Comparison of ENCODE assay signal across 9 cellular contexts in the genomic region with DNA sequence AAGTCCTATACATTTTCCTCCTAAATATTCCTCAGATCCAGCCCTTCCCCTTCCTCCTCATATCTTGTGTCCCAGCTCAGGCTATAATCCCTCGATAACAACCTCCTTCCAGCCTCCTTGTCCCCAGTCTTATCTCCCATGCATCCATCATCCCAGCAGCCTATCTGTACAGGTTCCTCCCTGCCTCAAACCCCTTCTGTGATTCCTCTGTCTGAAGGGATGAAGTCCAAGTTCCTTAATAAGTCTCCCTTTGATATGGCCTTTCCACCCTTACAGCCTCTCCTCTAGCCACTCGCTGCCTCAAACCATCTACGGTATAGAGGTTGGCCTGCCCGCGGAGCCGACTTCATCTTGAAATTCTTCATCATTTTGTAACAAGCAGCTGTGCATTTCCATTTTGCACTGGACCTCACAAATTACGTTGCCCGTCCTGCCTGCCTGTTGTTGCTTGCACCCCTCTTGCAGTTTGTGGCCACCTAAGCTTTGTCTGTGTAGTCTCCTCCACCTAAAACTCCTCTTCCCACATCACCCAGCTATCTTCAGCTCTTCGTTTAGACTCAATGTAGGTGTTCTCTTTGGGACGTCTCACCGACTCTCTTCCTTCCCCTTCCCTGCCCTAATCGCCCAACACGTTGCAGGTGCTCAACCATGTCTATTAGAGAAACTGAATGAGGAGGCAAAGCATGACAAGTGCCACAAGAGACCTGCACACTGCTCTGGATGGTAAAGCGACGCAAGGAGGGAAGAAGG. TPM values are rescaled to one million over a fixed set of nuclear protein-coding genes. Genes with fewer than 3 reads are reported as not detected.
A peak's percentile ranks its signal among the peaks of the same experiment; 100 is the strongest.
DNase-seq lines count a peak whose midpoint lies in the region; ATAC-seq and TF ChIP-seq lines count a peak whose summit lies in the region.
"Had no signal": no experiment of that assay in that cellular context is flagged by ENCODE, and none has a peak within 500 bp of the region (broad histone marks: within the 10 kb centered on the region; RNA-seq: fewer than 3 reads in every experiment).

No MANE protein-coding gene starts in this region.

- H3K27me3 ChIP-seq in ascending aorta = no peaks in the 10 kb centered on the region
- no peaks in the 10 kb centered on the region for H3K27me3 ChIP-seq in mesendoderm (ENCODE audit: insufficient read depth, low read length, poor library complexity)
- no peaks in the 10 kb centered on the region for H3K27me3 ChIP-seq in upper lobe of left lung

- H3K79me2 ChIP-seq in mesendoderm (ENCODE audit: control insufficient read depth, insufficient read depth, low read length) = no peaks in the 10 kb centered on the region

- H3K27ac Mint-ChIP-seq in activated naive CD4-positive, alpha-beta T cell treated with anti-CD3 and anti-CD28 coated beads, Interleukin-2, amount 50 U/mL, for 24 hours = peak overlapping the region; percentile 66

- TF ChIP-seq POLR2A in upper lobe of left lung (IDR thresholded peaks at IDR 0.05) = no peak

- H3K27ac ChIP-seq in ascending aorta (no peak overlapping the region), mesendoderm (ENCODE audit: low read depth, low read length) (no peak overlapping the region), upper lobe of left lung (peak overlapping the region in 3 of 4 donors; percentile 32 to 59 (median 56))

- no peak overlapping the region for H2BK5ac ChIP-seq in mesendoderm (ENCODE audit: low read length)

- H3K27me3 Mint-ChIP-seq in activated naive CD4-positive, alpha-beta T cell treated with anti-CD3 and anti-CD28 coated beads, Interleukin-2, amount 50 U/mL, for 24 hours = no peaks in the 10 kb centered on the region

- H3K4me1 ChIP-seq in ascending aorta (peaks cover 3 to 15% of the 10 kb centered on the region in 2 donors), mesendoderm (ENCODE audit: control insufficient read depth, low read depth, low read length) (no peaks in the 10 kb centered on the region), upper lobe of left lung (peaks cover 14 to 22% (median 18%) of the 10 kb centered on the region in 4 donors)

- no CpG with 5 or more reads among the region's 15 CpGs for WGBS in mesendoderm (ENCODE audit: extremely low coverage, insufficient coverage, low lambda C conversion rate)
- WGBS in upper lobe of left lung, 2 donors = 42 to 46% methylated on average over 15 of the region's 15 CpGs

- H3K9me3 Mint-ChIP-seq in activated naive CD4-positive, alpha-beta T cell treated with anti-CD3 and anti-CD28 coated beads, Interleukin-2, amount 50 U/mL, for 24 hours = no peaks in the 10 kb centered on the region

- H3K36me3 Mint-ChIP-seq in activated naive CD4-positive, alpha-beta T cell treated with anti-CD3 and anti-CD28 coated beads, Interleukin-2, amount 50 U/mL, for 24 hours = no peaks in the 10 kb centered on the region

- H3K4me3 Mint-ChIP-seq in activated naive CD4-positive, alpha-beta T cell treated with anti-CD3 and anti-CD28 coated beads, Interleukin-2, amount 50 U/mL, for 24 hours = peak overlapping the region; percentile 97

- H4K5ac ChIP-seq in mesendoderm (ENCODE audit: low read length) = no peak overlapping the region

- TF ChIP-seq CTCF in ascending aorta (IDR thresholded peaks at IDR 0.05) (no peak), upper lobe of left lung (IDR thresholded peaks at IDR 0.05) (no peak)

- H2BK120ac ChIP-seq in mesendoderm (ENCODE audit: low read depth, low read length) = no peak overlapping the region

- H3K9me3 ChIP-seq in ascending aorta (no peaks in the 10 kb centered on the region), upper lobe of left lung (no peaks in the 10 kb centered on the region)

- H4K8ac ChIP-seq in mesendoderm (ENCODE audit: low read depth, low read length) = no peak overlapping the region

- ATAC-seq in upper lobe of left lung (ENCODE audit: low FRiP score in 2 of 2) = no peak
- no peak for ATAC-seq in GM21447 (IDR thresholded peaks at IDR 0.05; ENCODE audit: unreplicated experiment)

- peaks cover 2% of the 10 kb centered on the region for H3K79me1 ChIP-seq in mesendoderm (ENCODE audit: low read length)

- peaks cover 18% of the 10 kb centered on the region for H3K4me1 Mint-ChIP-seq in activated naive CD4-positive, alpha-beta T cell treated with anti-CD3 and anti-CD28 coated beads, Interleukin-2, amount 50 U/mL, for 24 hours

- no peak overlapping the region for H3K18ac ChIP-seq in mesendoderm (ENCODE audit: low read length)

- TF ChIP-seq EP300 in upper lobe of left lung (IDR thresholded peaks at IDR 0.05) = no peak

- H3K4me2 ChIP-seq in mesendoderm (ENCODE audit: low read length) = peak overlapping the region; percentile 34

- H3K9ac ChIP-seq in mesendoderm (ENCODE audit: low read length) = peak overlapping the region; percentile 43

- peak overlapping the region; percentile 40 to 58 for H3K4me3 ChIP-seq in ascending aorta
- no peak overlapping the region for H3K4me3 ChIP-seq in mesendoderm (ENCODE audit: low read length)
- peak overlapping the region in 3 of 4 donors; percentile 74 to 98 (median 96) for H3K4me3 ChIP-seq in upper lobe of left lung

- intact Hi-C loops in ascending aorta (cut with DNase I) = loop anchor here (1.0 to 5.0 kb wide), 8 partner anchors 21 to 922 kb away; partner anchors contain the start of genes ATP5MC1, NFE2L1, PNPO and SCRN2

- peak overlapping the region; percentile 19 for H3K4ac ChIP-seq in mesendoderm (ENCODE audit: low read depth, low read length)

- no peak for DNase-seq in activated naive CD4-positive, alpha-beta T cell treated with anti-CD3 and anti-CD28 coated beads, Interleukin-2, amount 50 U/mL, for 16 hours
- DNase-seq in ascending aorta (ENCODE audit: low spot score in 2 of 2) (no peak), mesendoderm (no peak), upper lobe of left lung (no peak), NCI-H1930 (lab: John Stamatoyannopoulos, UW) (no peak)
- no peak for DNase-seq in stimulated activated CD8-positive, alpha-beta memory T cell treated with anti-CD3 and anti-CD28 coated beads, Interleukin-4, amount 100 ng/mL, for 48 hours

- no peak overlapping the region for H2AK5ac ChIP-seq in mesendoderm (ENCODE audit: low read length)

- H2BK15ac ChIP-seq in mesendoderm (replicated peaks; ENCODE audit: low read depth) = no peak overlapping the region

- peaks cover 10 to 19% of the 10 kb centered on the region in 2 donors for H3K36me3 ChIP-seq in ascending aorta
- no peaks in the 10 kb centered on the region for H3K36me3 ChIP-seq in mesendoderm (ENCODE audit: control insufficient read depth, insufficient read depth, low read length)
- peaks cover 9 to 18% (median 17%) of the 10 kb centered on the region in 4 donors for H3K36me3 ChIP-seq in upper lobe of left lung

- no peak overlapping the region for H3K23ac ChIP-seq in mesendoderm (ENCODE audit: low read length)

- peak overlapping the region; percentile 77 for H3K56ac ChIP-seq in mesendoderm (ENCODE audit: low read length)

RNA-seq across cellular contexts. Expression of gene CDK5RAP3, which starts 0.8 kb away (rescaled TPM):
- total RNA-seq in ascending aorta = 52.3 TPM
- polyA plus RNA-seq in mesendoderm (2013, experiment 1 of 2) = 56.8 TPM
- 57.6 TPM for polyA plus RNA-seq in mesendoderm (2013, experiment 2 of 2)
- total RNA-seq in upper lobe of left lung = 100 to 1,000 TPM in 5 of 6 donors, 10 to 100 TPM in 1; 76.6 to 661 (median 160) TPM

RNA-seq across cellular contexts. Expression of gene PRR15L, which starts 12.5 kb away (rescaled TPM):
- total RNA-seq in ascending aorta (not detected), upper lobe of left lung (100 to 1,000 TPM in 1 of 6 donors, 10 to 100 TPM in 5; 34.2 to 105 (median 75.2) TPM)
- 0.03 TPM for polyA plus RNA-seq in mesendoderm (2013, experiment 1 of 2)
- 0.03 TPM for polyA plus RNA-seq in mesendoderm (2013, experiment 2 of 2)
- total RNA-seq: myocyte had no signal

RNA-seq across cellular contexts. Expression of gene PNPO, which starts 28.8 kb away (rescaled TPM):
- total RNA-seq in ascending aorta = 36.7 TPM
- polyA plus RNA-seq in mesendoderm (2013, experiment 1 of 2) = 2.6 TPM
- polyA plus RNA-seq in mesendoderm (2013, experiment 2 of 2) = 2.9 TPM
- 10 to 100 TPM; 16.2 to 40.2 (median 28.7) TPM for total RNA-seq in upper lobe of left lung

Comparison
In these comparisons a context has a peak if more than half of its experiments do, and no peak if none do; other contexts are left out.
1. H3K27ac ChIP-seq: peak in upper lobe of left lung (3 of 4); none in ascending aorta (0 of 2) and mesendoderm (single experiment).
2. RNA of gene PRR15L, which starts 12.5 kb away (total RNA-seq): 34.2 to 105 TPM in upper lobe of left lung; not detected in ascending aorta (single experiment); every median in the first group is over 10 times any median in the second.